20 cellular contexts compared by ENCODE assay signal in genomic region chr15:58873267-58873666, GRCh38.
DNase-seq lines count a peak whose midpoint lies in the region; ATAC-seq and TF ChIP-seq lines count a peak whose summit lies in the region.
"Had no signal": no experiment of that assay in that cellular context is flagged by ENCODE, and none has a peak within 500 bp of the region (broad histone marks: within the 10 kb centered on the region; RNA-seq: fewer than 3 reads in every experiment).

No MANE protein-coding gene starts in this region.

- H3K4me3 ChIP-seq in choroid plexus epithelial cell (ENCODE audit: low read depth, low read length) (no peak overlapping the region), MM.1S (ENCODE audit: low read length) (no peak overlapping the region), right lobe of liver (no peak overlapping the region)
- H3K4me3 ChIP-seq: cardiac muscle cell, gastrocnemius medialis, neural progenitor cell, SK-N-MC had no signal

- 60% methylated on average over 1 of the region's 1 CpG for WGBS in right lobe of liver (ENCODE audit: insufficient coverage, low coverage, low lambda C conversion rate, missing lambda C conversion rate)

- no peaks in the 10 kb centered on the region for H3K79me2 ChIP-seq in MM.1S (ENCODE audit: low read length)

- TF ChIP-seq CTCF in choroid plexus epithelial cell (conservative IDR thresholded peaks at IDR 0.05; ENCODE audit: low read depth, low read length) (no peak), MM.1S (IDR thresholded peaks at IDR 0.05; ENCODE audit: low read length) (no peak), right lobe of liver (IDR thresholded peaks at IDR 0.05) (no peak)

- TF ChIP-seq POLR2A in right lobe of liver (IDR thresholded peaks at IDR 0.05): no peak

- H3K36me3 ChIP-seq in MM.1S (replicated peaks; ENCODE audit: insufficient read depth, low read length) (peaks cover 2% of the 10 kb centered on the region; the same call in 1 of the 2 replicates), right lobe of liver (peaks cover 0 to 1% (median 0%) of the 10 kb centered on the region in 4 donors)
- H3K36me3 ChIP-seq: cardiac muscle cell, neural progenitor cell had no signal

- DNase-seq in A172 (ENCODE audit: low spot score) (peak; percentile 37), EH (ENCODE audit: low read depth) (peak; percentile 68), NCI-H226 (peak; percentile 68), choroid plexus epithelial cell (ENCODE audit: low read depth) (peak; percentile 28), amygdala (lab: John Stamatoyannopoulos, UW) (no peak), MM.1S (no peak), right lobe of liver (no peak)
- DNase-seq: activated gamma-delta T cell treated with Interleukin-2 at 50 U/mL for 16 hours; DMS 273 treated with DMSO at 0.1 percent for 48 hours; effector CD4-positive, alpha-beta T cell; gastrocnemius medialis; NCI-H1417; NCI-H345; stimulated activated CD4-positive, alpha-beta T cell treated with anti-CD3 and anti-CD28 coated beads, Interleukin-4, amount 100 ng/mL, for 1 hour; trophoblast cell had no signal

- H3K4me1 ChIP-seq in MM.1S (ENCODE audit: low read length) (no peaks in the 10 kb centered on the region), right lobe of liver (no peaks in the 10 kb centered on the region)
- H3K4me1 ChIP-seq: gastrocnemius medialis, neural progenitor cell had no signal

- H3K9me2 ChIP-seq in MM.1S (replicated peaks; ENCODE audit: insufficient read depth, low read length): no peaks in the 10 kb centered on the region

- no peak for ATAC-seq in right lobe of liver
- no peak for ATAC-seq in HG03460 (IDR thresholded peaks at IDR 0.05; ENCODE audit: unreplicated experiment)
- ATAC-seq: gastrocnemius medialis had no signal

- H2AFZ ChIP-seq in MM.1S (ENCODE audit: low read length): no peak overlapping the region
- H2AFZ ChIP-seq: neural progenitor cell had no signal

- no peak overlapping the region for H3K4me2 ChIP-seq in MM.1S (ENCODE audit: low read depth, low read length)
- H3K4me2 ChIP-seq: neural progenitor cell had no signal

- no peak overlapping the region for H3K9ac ChIP-seq in MM.1S (ENCODE audit: low read length)
- H3K9ac ChIP-seq: neural progenitor cell had no signal

- H3K9me3 ChIP-seq in MM.1S (replicated peaks; ENCODE audit: insufficient read depth, low read length): no peaks in the 10 kb centered on the region
- no peaks in the 10 kb centered on the region for H3K9me3 ChIP-seq in right lobe of liver
- H3K9me3 ChIP-seq: gastrocnemius medialis had no signal

- H3K27ac ChIP-seq in MM.1S (ENCODE audit: low read length) (no peak overlapping the region), right lobe of liver (no peak overlapping the region)
- H3K27ac ChIP-seq: cardiac muscle cell, gastrocnemius medialis, neural progenitor cell, SK-N-MC, VCaP had no signal

- H4K20me1 ChIP-seq in MM.1S (ENCODE audit: insufficient read depth, low read length): no peaks in the 10 kb centered on the region

- H3K27me3 ChIP-seq in MM.1S (replicated peaks; ENCODE audit: insufficient read depth, low read length) (no peaks in the 10 kb centered on the region), right lobe of liver (no peaks in the 10 kb centered on the region)
- H3K27me3 ChIP-seq: cardiac muscle cell, gastrocnemius medialis, neural progenitor cell had no signal

- H3F3A ChIP-seq in MM.1S (ENCODE audit: insufficient read depth, low read length): no peaks in the 10 kb centered on the region

- intact Hi-C loops in right lobe of liver (cut with DNase I): no loop called here

Comparison
In these comparisons a context has a peak if more than half of its experiments do, and no peak if none do; other contexts are left out.
1. DNase-seq: peak in A172 (single experiment), EH (single experiment), NCI-H226 (single experiment) and choroid plexus epithelial cell (single experiment); none in amygdala (0 of 56), MM.1S (single experiment) and right lobe of liver (0 of 3).